ENCODE assay signal across 8 cellular contexts in genomic region chr19:43620061-43621001, GRCh38.
DNase-seq lines count a peak whose midpoint lies in the region; ATAC-seq lines count a peak whose summit lies in the region.

No MANE protein-coding gene starts in this region.

- no peaks in the 10 kb centered on the region for H3K9me3 ChIP-seq in iPS-15b (ENCODE audit: control insufficient read depth, insufficient read depth, low read length)

- H3K9ac ChIP-seq in iPS-15b (ENCODE audit: low read depth, low read length): peak overlapping the region; percentile 14

- no peak for ATAC-seq in HG03442 (IDR thresholded peaks at IDR 0.05; ENCODE audit: unreplicated experiment)

- H3K4me3 ChIP-seq in iPS-15b (ENCODE audit: low read depth, low read length): peak overlapping the region; percentile 78

- peaks cover 11% of the 10 kb centered on the region for H3K4me1 ChIP-seq in iPS-15b (ENCODE audit: control insufficient read depth, insufficient read depth, low read length)

- H3K36me3 ChIP-seq in iPS-15b (ENCODE audit: control insufficient read depth, insufficient read depth, low read length): no peaks in the 10 kb centered on the region

- peak; percentile 82 for DNase-seq in activated T-cell treated with anti-CD3 and anti-CD28 coated beads for 24 hours (ENCODE audit: low read depth)
- DNase-seq in activated T-cell treated with anti-CD3 and anti-CD28 coated beads, Interleukin-2, amount 50 U/mL, for 48 hours: no peak
- DNase-seq in activated gamma-delta T cell treated with anti-CD3 and anti-CD28 coated beads, Interleukin-2, amount 50 U/mL, for 16 hours (ENCODE audit: low read depth): peak; percentile 76
- peak; percentile 76 for DNase-seq in stimulated activated CD8-positive, alpha-beta memory T cell treated with anti-CD3 and anti-CD28 coated beads, Interleukin-7, amount 100 ng/mL, for 24 hours (ENCODE audit: low read depth)
- no peak for DNase-seq in NK-92 (lab: John Stamatoyannopoulos, UW; ENCODE audit: unreplicated experiment)
- DNase-seq in COR-L47 (lab: John Stamatoyannopoulos, UW): no peak

- H3K27me3 ChIP-seq in iPS-15b (ENCODE audit: control insufficient read depth, insufficient read depth, low read length): no peaks in the 10 kb centered on the region

Comparison
In these comparisons a context has a peak if more than half of its experiments do, and no peak if none do; other contexts are left out.
1. DNase-seq: peak in activated T-cell treated with anti-CD3 and anti-CD28 coated beads for 24 hours (single experiment), activated gamma-delta T cell treated with anti-CD3 and anti-CD28 coated beads, Interleukin-2, amount 50 U/mL, for 16 hours (single experiment) and stimulated activated CD8-positive, alpha-beta memory T cell treated with anti-CD3 and anti-CD28 coated beads, Interleukin-7, amount 100 ng/mL, for 24 hours (single experiment); none in activated T-cell treated with anti-CD3 and anti-CD28 coated beads, Interleukin-2, amount 50 U/mL, for 48 hours (0 of 2), NK-92 (single experiment) and COR-L47 (single experiment).